ENCODE assay signal across 9 cellular contexts in the genomic region with DNA sequence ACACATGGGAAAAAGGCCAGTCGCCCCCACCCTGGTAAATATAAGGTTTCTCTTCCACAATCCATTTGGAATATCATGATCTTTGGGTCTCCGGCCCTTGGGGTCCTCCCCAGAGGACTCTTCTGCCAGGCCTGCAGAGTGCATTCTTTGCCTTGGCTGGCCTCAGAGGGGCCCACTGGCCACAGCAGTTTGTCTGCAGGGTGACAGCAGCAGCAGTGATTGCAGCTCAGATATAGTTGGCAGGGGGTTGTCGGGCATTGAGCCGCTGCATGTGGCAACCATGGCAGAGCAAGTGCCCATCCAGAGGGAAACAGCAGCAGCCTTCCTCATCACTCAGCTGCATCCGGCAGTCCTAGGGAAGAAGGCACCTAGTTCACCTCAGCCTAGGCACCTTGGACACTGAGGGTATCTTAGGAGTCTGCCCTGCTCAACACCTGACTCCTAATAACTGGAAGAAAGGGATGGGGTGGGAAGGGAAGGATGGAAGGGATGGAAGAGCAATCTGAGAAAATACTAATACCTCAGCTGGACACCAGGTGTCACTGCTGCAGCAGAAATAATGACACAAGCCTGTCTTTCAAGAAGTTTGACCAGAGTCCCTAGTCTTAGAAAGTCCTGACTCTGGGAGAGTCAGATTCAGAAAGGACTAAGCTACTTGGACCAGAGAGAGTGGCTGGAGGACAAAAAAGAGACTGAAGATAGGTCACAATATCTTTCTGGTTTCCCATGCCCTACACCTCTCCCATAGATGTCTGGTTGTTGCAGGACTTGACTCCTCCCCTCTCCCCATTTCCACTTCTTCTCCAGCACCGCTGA. TPM values are rescaled to one million over a fixed set of nuclear protein-coding genes. Genes with fewer than 3 reads are reported as not detected.
DNase-seq lines count a peak whose midpoint lies in the region; ATAC-seq, FAIRE-seq and TF ChIP-seq lines count a peak whose summit lies in the region.
"Had no signal": no experiment of that assay in that cellular context is flagged by ENCODE, and none has a peak within 500 bp of the region (broad histone marks: within the 10 kb centered on the region; RNA-seq: fewer than 3 reads in every experiment).

No MANE protein-coding gene starts in this region.

- in situ Hi-C loops in ACHN (cut with HindIII; ENCODE audit: low pct_ligation_motif_present, low pct_unique_long_range_greater_than_20kb, low sequenced_read_pairs) = no loop called here

- TF ChIP-seq CTCF in pancreas (IDR thresholded peaks at IDR 0.05) = peak; percentile 34 to 55 (median 46)

- H3K36me3 ChIP-seq in pancreas = no peaks in the 10 kb centered on the region

- WGBS in pancreas, 2 donors = 66 to 70% methylated on average over 6 of the region's 6 CpGs

- intact Hi-C loops in pancreas (cut with DNase I) = loop anchor here in 1 of 3 donors (10.0 kb wide), 1 partner anchor 99 kb away; a partner anchor contains a TSS

- no peaks in the 10 kb centered on the region for H3K27me3 ChIP-seq in pancreas

- no peak for FAIRE-seq in pancreas (lab: Jason Lieb, UNC)
- FAIRE-seq: frontal cortex had no signal

- no peak overlapping the region for H3K4me3 ChIP-seq in pancreas

- ATAC-seq in pancreas = peak; percentile 22 to 66 (median 58)
- no peak for ATAC-seq in GM19328 (IDR thresholded peaks at IDR 0.05; ENCODE audit: unreplicated experiment)

- peaks cover 18 to 23% (median 22%) of the 10 kb centered on the region in 3 donors for H3K4me1 ChIP-seq in pancreas

- DNase-seq in ACHN = peak; percentile 60
- DNase-seq in EL = peak; percentile 79
- DNase-seq in NCI-H2029 (lab: John Stamatoyannopoulos, UW) = peak; percentile 86
- peak; percentile 41 for DNase-seq in activated CD8-positive, alpha-beta memory T cell treated with anti-CD3 and anti-CD28 coated beads, Interleukin-2, amount 50 U/mL, for 4 hours
- peak; percentile 47 for DNase-seq in foreskin melanocyte
- peak in 1 of 6 donors; percentile 61 for DNase-seq in pancreas
- no peak for DNase-seq in cerebellar nuclear complex (lab: John Stamatoyannopoulos, UW)

- no peak overlapping the region for H3K27ac ChIP-seq in pancreas

- H3K9me3 ChIP-seq in pancreas = no peaks in the 10 kb centered on the region

RNA-seq across cellular contexts. Expression of a gene that starts 8.9 kb away (rescaled TPM):
- 10 to 100 TPM in 2 of 6 donors, 1 to 10 TPM in 4; 5.4 to 17.8 (median 9.1) TPM for total RNA-seq in pancreas
- 1 to 10 TPM; 6.3 to 9.5 TPM for polyA plus RNA-seq in pancreas

RNA-seq across cellular contexts. Expression of a gene that starts 16.5 kb away (rescaled TPM):
- 10 to 100 TPM; 18.4 to 31.8 (median 23.4) TPM for total RNA-seq in pancreas
- 10 to 100 TPM; 13.6 to 17.0 TPM for polyA plus RNA-seq in pancreas

RNA-seq across cellular contexts. Expression of a gene that starts 36.5 kb away (rescaled TPM):
- 1 to 10 TPM; 4.3 to 7.5 (median 5.4) TPM for total RNA-seq in pancreas
- 10 to 100 TPM in 1 of 2 donors, 1 to 10 TPM in 1; 8.3 to 11.3 TPM for polyA plus RNA-seq in pancreas

RNA-seq across cellular contexts. Expression of a gene that starts 44.2 kb away (rescaled TPM):
- 10 to 100 TPM; 16.3 to 31.8 (median 29.2) TPM for total RNA-seq in pancreas
- polyA plus RNA-seq in pancreas = 10 to 100 TPM; 15.6 to 27.5 TPM

RNA-seq across cellular contexts. Expression of a gene that starts 54.5 kb away (rescaled TPM):
- total RNA-seq in pancreas = 10 to 100 TPM; 20.9 to 39.4 (median 30.6) TPM
- polyA plus RNA-seq in pancreas = 10 to 100 TPM; 30.4 to 58.6 TPM

Comparison
In these comparisons a context has a peak if more than half of its experiments do, and no peak if none do; other contexts are left out.
1. DNase-seq: peak in ACHN (single experiment), EL (single experiment), NCI-H2029 (single experiment), activated CD8-positive, alpha-beta memory T cell treated with anti-CD3 and anti-CD28 coated beads, Interleukin-2, amount 50 U/mL, for 4 hours (single experiment) and foreskin melanocyte (single experiment); none in cerebellar nuclear complex (0 of 2).